ENCODE assay signal across 1 cellular context in genomic region chr5:43068037-43068436, GRCh38.
TF ChIP-seq lines count a peak whose summit lies in the region.

No MANE protein-coding gene starts in this region.

TF ChIP-seq in GM12878, 131 proteins besides CTCF, POLR2A, EP300 and RAD21:
- no peak for TF ChIP-seq HCFC1 (IDR thresholded peaks at IDR 0.05; ENCODE audit: low read length)
- no peak for TF ChIP-seq RB1 (IDR thresholded peaks at IDR 0.05; ENCODE audit: borderline replicate concordance)
- TF ChIP-seq MTA2 (IDR thresholded peaks at IDR 0.05; ENCODE audit: low read depth), result no peak
- TF ChIP-seq NRF1 (conservative IDR thresholded peaks at IDR 0.05; ENCODE audit: low read depth, low read length), result no peak
- no peak for TF ChIP-seq EED (IDR thresholded peaks at IDR 0.05; ENCODE audit: low read depth)
- TF ChIP-seq REST (IDR thresholded peaks at IDR 0.05; ENCODE audit: low read depth, low read length), result no peak
- TF ChIP-seq ZBTB11 (CRISPR knock-in tag; IDR thresholded peaks at IDR 0.05), result no peak
- no peak for TF ChIP-seq TCF7 (IDR thresholded peaks at IDR 0.05; ENCODE audit: borderline replicate concordance)
- no peak for TF ChIP-seq EZH2 (IDR thresholded peaks at IDR 0.05; ENCODE audit: borderline replicate concordance, control insufficient read depth, low read depth, low read length)
- no peak for TF ChIP-seq POLR2AphosphoS5 (IDR thresholded peaks at IDR 0.05; ENCODE audit: low read length)
